ENCODE assay signal across 10 cellular contexts in genomic region chr19:56112313-56112709, GRCh38. TPM values are rescaled to one million over a fixed set of nuclear protein-coding genes. Genes with fewer than 3 reads are reported as not detected.
DNase-seq lines count a peak whose midpoint lies in the region; TF ChIP-seq lines count a peak whose summit lies in the region.
"Had no signal": no experiment of that assay in that cellular context is flagged by ENCODE, and none has a peak within 500 bp of the region (broad histone marks: within the 10 kb centered on the region; RNA-seq: fewer than 3 reads in every experiment).

No MANE protein-coding gene starts in this region.

- WGBS in stomach, 5 donors: 34 to 53% (median 41%) methylated on average over 10 of the region's 10 CpGs

- H3K9me2 ChIP-seq in OCI-LY1 (ENCODE audit: low read depth, low read length): no peaks in the 10 kb centered on the region

- TF ChIP-seq CTCF in OCI-LY1 (IDR thresholded peaks at IDR 0.05; ENCODE audit: low read length) (no peak), stomach (IDR thresholded peaks at IDR 0.05) (no peak), ascending aorta (IDR thresholded peaks at IDR 0.05) (no peak)

- H3K4me3 ChIP-seq in OCI-LY1 (ENCODE audit: low read depth, low read length, poor library complexity, severe bottlenecking) (peak overlapping the region; percentile 37), stomach (peak overlapping the region in 1 of 4 donors; percentile 34), ascending aorta (no peak overlapping the region)
- H3K4me3 ChIP-seq: SJSA1 had no signal

- H3K9me3 ChIP-seq in OCI-LY1 (ENCODE audit: low read length) (no peaks in the 10 kb centered on the region), stomach (no peaks in the 10 kb centered on the region), ascending aorta (no peaks in the 10 kb centered on the region)
- H3K9me3 ChIP-seq: SJSA1 had no signal

- no peaks in the 10 kb centered on the region for H4K20me1 ChIP-seq in OCI-LY1 (ENCODE audit: insufficient read depth, low read length)

- no peak overlapping the region for H2AFZ ChIP-seq in OCI-LY1 (ENCODE audit: low read length)

- peak overlapping the region; percentile 62 for H3K4me2 ChIP-seq in OCI-LY1 (ENCODE audit: low read length)

- peak overlapping the region; percentile 73 for H3K27ac Mint-ChIP-seq in activated naive CD4-positive, alpha-beta T cell treated with anti-CD3 and anti-CD28 coated beads, Interleukin-2, amount 10 ng/mL, durations not matched to agents 7 days and 5 days

- peaks cover 10% of the 10 kb centered on the region for H3K36me3 Mint-ChIP-seq in activated naive CD4-positive, alpha-beta T cell treated with anti-CD3 and anti-CD28 coated beads, Interleukin-2, amount 10 ng/mL, durations not matched to agents 7 days and 5 days

- no peaks in the 10 kb centered on the region for H3K9me3 Mint-ChIP-seq in activated naive CD4-positive, alpha-beta T cell treated with anti-CD3 and anti-CD28 coated beads, Interleukin-2, amount 10 ng/mL, durations not matched to agents 7 days and 5 days

- no peaks in the 10 kb centered on the region for H3K36me3 ChIP-seq in OCI-LY1 (ENCODE audit: insufficient read depth, low read length)
- peaks cover 0 to 12% (median 2%) of the 10 kb centered on the region in 4 donors for H3K36me3 ChIP-seq in stomach
- H3K36me3 ChIP-seq in ascending aorta: peaks cover 2 to 5% of the 10 kb centered on the region in 2 donors

- CTCF ChIA-PET in activated naive CD4-positive, alpha-beta T cell treated with anti-CD3 and anti-CD28 coated beads, Interleukin-2, amount 10 ng/mL, durations not matched to agents 7 days and 5 days (lab: Charles Lee): no interaction called here

- H3K27me3 Mint-ChIP-seq in activated naive CD4-positive, alpha-beta T cell treated with anti-CD3 and anti-CD28 coated beads, Interleukin-2, amount 10 ng/mL, durations not matched to agents 7 days and 5 days: no peaks in the 10 kb centered on the region

- H3K4me1 ChIP-seq in OCI-LY1 (ENCODE audit: insufficient read depth, low read length, severe bottlenecking) (peaks cover 39% of the 10 kb centered on the region), stomach (peaks cover 81 to 100% (median 95%) of the 10 kb centered on the region in 4 donors), ascending aorta (peaks cover 12 to 38% of the 10 kb centered on the region in 2 donors)
- H3K4me1 ChIP-seq: SJSA1 had no signal

- TF ChIP-seq EP300 in stomach (IDR thresholded peaks at IDR 0.05): no peak

- TF ChIP-seq POLR2A in stomach (IDR thresholded peaks at IDR 0.05): no peak

- peaks cover 9% of the 10 kb centered on the region; the same call in 1 of the 2 replicates for H3K79me2 ChIP-seq in OCI-LY1 (ENCODE audit: insufficient read depth, low read length)

- DNase-seq in activated naive CD4-positive, alpha-beta T cell treated with anti-CD3 and anti-CD28 coated beads, Interleukin-2, amount 10 ng/mL, durations not matched to agents 7 days and 5 days: no peak
- DNase-seq in activated naive CD4-positive, alpha-beta T cell treated with Interleukin-2 at 50 U/mL for 16 hours: no peak
- DNase-seq in germinal center (ENCODE audit: low spot score) (peak; percentile 30), stomach (no peak), ascending aorta (ENCODE audit: low spot score in 2 of 2) (no peak), cortex of kidney (lab: John Stamatoyannopoulos, UW) (no peak), DMS79 treated with DMSO at 0.1 percent for 48 hours (lab: John Stamatoyannopoulos, UW) (no peak)
- DNase-seq: activated gamma-delta T cell had no signal

- H3K4me3 Mint-ChIP-seq in activated naive CD4-positive, alpha-beta T cell treated with anti-CD3 and anti-CD28 coated beads, Interleukin-2, amount 10 ng/mL, durations not matched to agents 7 days and 5 days: no peak overlapping the region

- peak overlapping the region; percentile 25; the same call in 1 of the 2 replicates for H3K9ac ChIP-seq in OCI-LY1 (ENCODE audit: low read length)

- intact Hi-C loops in stomach (cut with DNase I; ENCODE audit: low total_unique reads) (no loop called here), ascending aorta (cut with DNase I) (no loop called here)

- no peaks in the 10 kb centered on the region for H3F3A ChIP-seq in OCI-LY1 (ENCODE audit: insufficient read depth, low read length)

- H3K27me3 ChIP-seq in OCI-LY1 (ENCODE audit: insufficient read depth, low read length): no peaks in the 10 kb centered on the region
- no peaks in the 10 kb centered on the region for H3K27me3 ChIP-seq in stomach
- no peaks in the 10 kb centered on the region for H3K27me3 ChIP-seq in ascending aorta
- H3K27me3 ChIP-seq: SJSA1 had no signal

- H3K27ac ChIP-seq in OCI-LY1 (ENCODE audit: low read depth, low read length, poor library complexity, severe bottlenecking) (peak overlapping the region; percentile 85), stomach (peak overlapping the region in 4 of 5 donors; percentile 67 to 78 (median 74)), ascending aorta (no peak overlapping the region)
- H3K27ac ChIP-seq: SJSA1 had no signal

- H3K4me1 Mint-ChIP-seq in activated naive CD4-positive, alpha-beta T cell treated with anti-CD3 and anti-CD28 coated beads, Interleukin-2, amount 10 ng/mL, durations not matched to agents 7 days and 5 days: peaks cover 55% of the 10 kb centered on the region

RNA-seq across cellular contexts. Expression of gene ZNF787, which starts 8.8 kb away (rescaled TPM):
- total RNA-seq in stomach (10 to 100 TPM in 4 of 5 donors, 1 to 10 TPM in 1; 2.7 to 77.3 (median 30.3) TPM), ascending aorta (18.1 TPM)
- 10 to 100 TPM; 22.4 to 29.6 (median 24.8) TPM for polyA plus RNA-seq in stomach

RNA-seq across cellular contexts. Expression of gene ZNF444, which starts 28.8 kb away (rescaled TPM):
- total RNA-seq in stomach (10 to 100 TPM; 13.4 to 77.0 (median 62.9) TPM), ascending aorta (94.9 TPM)
- 10 to 100 TPM; 31.9 to 44.7 (median 36.5) TPM for polyA plus RNA-seq in stomach

Comparison
In these comparisons a context has a peak if more than half of its experiments do, and no peak if none do; other contexts are left out.
1. H3K27ac ChIP-seq: peak in OCI-LY1 (single experiment) and stomach (4 of 5); none in ascending aorta (0 of 2).